Comparison of ENCODE assay signal across 11 cellular contexts in genomic region chr19:15291089-15291488, GRCh38. TPM values are rescaled to one million over a fixed set of nuclear protein-coding genes. Genes with fewer than 3 reads are reported as not detected.
DNase-seq lines count a peak whose midpoint lies in the region; ATAC-seq and TF ChIP-seq lines count a peak whose summit lies in the region.
"Had no signal": no experiment of that assay in that cellular context is flagged by ENCODE, and none has a peak within 500 bp of the region (broad histone marks: within the 10 kb centered on the region; RNA-seq: fewer than 3 reads in every experiment).

No MANE protein-coding gene starts in this region.

- 73 to 83% methylated on average over 1 of the region's 1 CpG for WGBS in esophagus squamous epithelium, 2 donors

- H3K27ac Mint-ChIP-seq in activated CD4-positive, alpha-beta T cell treated with anti-CD3 and anti-CD28 coated beads for 36 hours = peak overlapping the region; percentile 92
- no peak overlapping the region for H3K27ac Mint-ChIP-seq in central memory CD8-positive, alpha-beta T cell (ENCODE audit: low read depth)

- H3K27me3 ChIP-seq in PC-3 (ENCODE audit: low read length) (no peaks in the 10 kb centered on the region), esophagus squamous epithelium (no peaks in the 10 kb centered on the region)
- H3K27me3 ChIP-seq: MG63 had no signal

- H3K9me3 ChIP-seq in PC-3 (ENCODE audit: low read length) (no peaks in the 10 kb centered on the region), esophagus squamous epithelium (no peaks in the 10 kb centered on the region)
- H3K9me3 ChIP-seq: MG63, mucosa of descending colon, thoracic aorta had no signal

- H3K4me2 ChIP-seq in PC-3 (ENCODE audit: low read length) = no peak overlapping the region

- H3K4me3 Mint-ChIP-seq in activated CD4-positive, alpha-beta T cell treated with anti-CD3 and anti-CD28 coated beads for 36 hours = no peak overlapping the region
- peak overlapping the region; percentile 45 for H3K4me3 Mint-ChIP-seq in central memory CD8-positive, alpha-beta T cell

- H3K9ac ChIP-seq in PC-3 (ENCODE audit: low read length) = no peak overlapping the region

- H4K20me1 ChIP-seq in PC-3 (ENCODE audit: low read length) = peaks cover 85% of the 10 kb centered on the region

- no peaks in the 10 kb centered on the region for H3K4me1 ChIP-seq in PC-3 (ENCODE audit: insufficient read depth, low read length)
- H3K4me1 ChIP-seq in esophagus squamous epithelium = peaks cover 57 to 100% (median 89%) of the 10 kb centered on the region in 3 donors

- H3K79me2 ChIP-seq in PC-3 (ENCODE audit: low read length) = peaks cover 100% of the 10 kb centered on the region

- no peaks in the 10 kb centered on the region for H3F3A ChIP-seq in PC-3 (ENCODE audit: low read length, unreplicated experiment)

- H3K4me3 ChIP-seq in PC-3 (ENCODE audit: low read length) = no peak overlapping the region
- H3K4me3 ChIP-seq in esophagus squamous epithelium = no peak overlapping the region
- H3K4me3 ChIP-seq: MG63, mucosa of descending colon, thoracic aorta had no signal

- no peaks in the 10 kb centered on the region for H3K9me3 Mint-ChIP-seq in activated CD4-positive, alpha-beta T cell treated with anti-CD3 and anti-CD28 coated beads for 36 hours (ENCODE audit: low read depth)
- H3K9me3 Mint-ChIP-seq in central memory CD8-positive, alpha-beta T cell = no peaks in the 10 kb centered on the region

- no peak overlapping the region for H3K27ac ChIP-seq in PC-3 (ENCODE audit: low read length)
- H3K27ac ChIP-seq in esophagus squamous epithelium = no peak overlapping the region
- H3K27ac ChIP-seq: thoracic aorta had no signal

- no peak for DNase-seq in activated CD4-positive, alpha-beta T cell treated with anti-CD3 and anti-CD28 coated beads for 36 hours
- no peak for DNase-seq in activated CD4-positive, alpha-beta T cell treated with anti-CD3 and anti-CD28 coated beads, Interleukin-2, amount 50 U/mL, for 4 hours
- peak; percentile 85 for DNase-seq in LHCN-M2 (ENCODE audit: low read depth)
- DNase-seq in central memory CD8-positive, alpha-beta T cell (ENCODE audit: low spot score in 2 of 2) = no peak
- peak; percentile 65 for DNase-seq in renal cortical epithelial cell (ENCODE audit: low read depth)
- DNase-seq in PC-3 = no peak
- no peak for DNase-seq in NOMO-1 treated with dmso at 0.1 percent for 144 hours (lab: John Stamatoyannopoulos, UW; ENCODE audit: unreplicated experiment)
- no peak for DNase-seq in esophagus squamous epithelium (lab: John Stamatoyannopoulos, UW)
- DNase-seq: MG63, mucosa of descending colon had no signal

- peaks cover 98% of the 10 kb centered on the region for H3K4me1 Mint-ChIP-seq in activated CD4-positive, alpha-beta T cell treated with anti-CD3 and anti-CD28 coated beads for 36 hours
- peaks cover 87% of the 10 kb centered on the region for H3K4me1 Mint-ChIP-seq in central memory CD8-positive, alpha-beta T cell

- H3K36me3 Mint-ChIP-seq in activated CD4-positive, alpha-beta T cell treated with anti-CD3 and anti-CD28 coated beads for 36 hours (ENCODE audit: low read depth) = peaks cover 22% of the 10 kb centered on the region
- peaks cover 3% of the 10 kb centered on the region for H3K36me3 Mint-ChIP-seq in central memory CD8-positive, alpha-beta T cell (ENCODE audit: insufficient read depth)

- TF ChIP-seq CTCF in PC-3 (conservative IDR thresholded peaks at IDR 0.05; ENCODE audit: low read depth, low read length) = no peak
- TF ChIP-seq CTCF in esophagus squamous epithelium (IDR thresholded peaks at IDR 0.05) = no peak

- BruUV-seq in PC-3 (replicated peaks; lab: Mats Ljungman, UMichigan) = no TSS peak

- CTCF ChIA-PET in activated CD4-positive, alpha-beta T cell treated with anti-CD3 and anti-CD28 coated beads for 36 hours (lab: Charles Lee) = interaction anchor here (1.1 to 1.6 kb wide), 5 partner anchors 9 to 13 kb away, joined by 4 to 7 read pairs (median 6); no protein-coding TSS in a partner anchor
- CTCF ChIA-PET in PC-3 (lab: Charles Lee) = no interaction called here

- no peaks in the 10 kb centered on the region for H3K9me2 ChIP-seq in PC-3 (replicated peaks; ENCODE audit: low read length)

- H3K27me3 Mint-ChIP-seq in activated CD4-positive, alpha-beta T cell treated with anti-CD3 and anti-CD28 coated beads for 36 hours = no peaks in the 10 kb centered on the region
- no peaks in the 10 kb centered on the region for H3K27me3 Mint-ChIP-seq in central memory CD8-positive, alpha-beta T cell

- intact Hi-C loops in activated CD4-positive, alpha-beta T cell treated with anti-CD3 and anti-CD28 coated beads for 36 hours (cut with DNase I, micrococcal nuclease) = loop anchor here in 1 of 2 experiments (5.0 kb wide), 1 partner anchor 924 kb away; no protein-coding TSS in a partner anchor
- intact Hi-C loops in PC-3 (cut with micrococcal nuclease) (no loop called here), esophagus squamous epithelium (cut with DNase I) (no loop called here)

- POLR2A ChIA-PET in activated CD4-positive, alpha-beta T cell treated with anti-CD3 and anti-CD28 coated beads for 36 hours (lab: Charles Lee) = no interaction called here
- POLR2A ChIA-PET in PC-3 (lab: Charles Lee; ENCODE audit: unreplicated experiment) = no interaction called here

- H3K36me3 ChIP-seq in PC-3 (ENCODE audit: low read depth, low read length) = peaks cover 4% of the 10 kb centered on the region; the same call in 1 of the 2 replicates
- H3K36me3 ChIP-seq in esophagus squamous epithelium = peaks cover 0 to 7% (median 0%) of the 10 kb centered on the region in 3 donors
- H3K36me3 ChIP-seq: thoracic aorta had no signal

- no peak overlapping the region for H2AFZ ChIP-seq in PC-3 (ENCODE audit: low read length)

- no peak for TF ChIP-seq POLR2A in esophagus squamous epithelium (IDR thresholded peaks at IDR 0.05)

- no peak for ATAC-seq in activated CD4-positive, alpha-beta T cell treated with anti-CD3 and anti-CD28 coated beads for 36 hours
- no peak for ATAC-seq in central memory CD8-positive, alpha-beta T cell (replicated peaks; ENCODE audit: extremely low read depth, poor library complexity, severe bottlenecking)
- ATAC-seq in PC-3 = no peak
- ATAC-seq: mucosa of descending colon had no signal

RNA-seq across cellular contexts. Expression of gene BRD4, which starts 41.2 kb away (rescaled TPM):
- 100 to 1,000 TPM; 106 to 126 TPM for total RNA-seq in activated CD4-positive, alpha-beta T cell treated with anti-CD3 and anti-CD28 coated beads for 36 hours
- 15.6 and 18.3 TPM in 2 replicates for total RNA-seq in LHCN-M2 (2014; rRNA removed)
- 36.5 TPM for polyA plus RNA-seq in LHCN-M2 (2012)
- 8.7 and 30.7 TPM in 2 replicates for total RNA-seq in renal cortical epithelial cell
- 20.9 and 46.4 TPM in 2 replicates for total RNA-seq in PC-3 (2014; rRNA removed)
- total RNA-seq in esophagus squamous epithelium = 10 to 100 TPM in 3 of 4 donors, 1 to 10 TPM in 1; 7.7 to 38.2 (median 31.3) TPM

RNA-seq across cellular contexts. Expression of gene EPHX3, which starts 58.8 kb away (rescaled TPM):
- under 1 TPM in 1 of 2 experiments, not detected in 1; 0.09 TPM for total RNA-seq in activated CD4-positive, alpha-beta T cell treated with anti-CD3 and anti-CD28 coated beads for 36 hours
- total RNA-seq in LHCN-M2 (2014; rRNA removed) = not detected in 2 replicates
- 0.02 TPM for polyA plus RNA-seq in LHCN-M2 (2012)
- total RNA-seq in renal cortical epithelial cell = 0.60 TPM in 1 of 2 replicates, not detected in the other
- total RNA-seq in PC-3 (2014; rRNA removed) = not detected in 2 replicates
- total RNA-seq in esophagus squamous epithelium = 10 to 100 TPM; 18.7 to 93.0 (median 48.9) TPM

Comparison
In these comparisons a context has a peak if more than half of its experiments do, and no peak if none do; other contexts are left out.
1. DNase-seq: peak in LHCN-M2 (single experiment) and renal cortical epithelial cell (single experiment); none in activated CD4-positive, alpha-beta T cell treated with anti-CD3 and anti-CD28 coated beads for 36 hours (single experiment), activated CD4-positive, alpha-beta T cell treated with anti-CD3 and anti-CD28 coated beads, Interleukin-2, amount 50 U/mL, for 4 hours (0 of 2), central memory CD8-positive, alpha-beta T cell (0 of 2), PC-3 (single experiment), NOMO-1 treated with dmso at 0.1 percent for 144 hours (single experiment) and esophagus squamous epithelium (single experiment).
2. RNA of gene EPHX3, which starts 58.8 kb away (total RNA-seq): 18.7 to 93.0 TPM in esophagus squamous epithelium; 0.60 TPM in renal cortical epithelial cell, 0.09 TPM in activated CD4-positive, alpha-beta T cell treated with anti-CD3 and anti-CD28 coated beads for 36 hours, not detected in LHCN-M2 and not detected in PC-3; every median in the first group is over 10 times any median in the second.